Comparison of ENCODE assay signal across 8 cellular contexts in the genomic region with DNA sequence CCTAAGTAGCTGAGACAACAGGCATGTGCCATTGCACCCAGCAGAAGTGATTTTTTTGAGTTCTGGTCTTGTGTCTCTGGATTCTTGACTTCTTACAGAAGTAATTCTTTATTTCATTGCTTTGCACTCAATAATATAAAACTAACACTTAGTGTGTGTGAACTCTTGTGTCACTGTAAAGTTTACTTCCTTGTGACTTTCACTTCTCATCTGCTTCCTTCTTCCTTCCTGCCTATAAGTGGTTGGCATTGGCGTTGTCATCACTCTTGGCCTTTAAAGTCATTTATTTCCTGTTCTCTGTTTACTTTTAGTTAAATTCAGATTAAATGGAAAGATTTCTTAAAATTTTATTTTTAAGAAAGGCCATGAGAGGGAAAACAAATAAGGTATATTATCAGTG.
A peak's percentile ranks its signal among the peaks of the same experiment; 100 is the strongest.
DNase-seq lines count a peak whose midpoint lies in the region; ATAC-seq and TF ChIP-seq lines count a peak whose summit lies in the region.
"Not testable (repeated sequence)": the region's sequence is repeated elsewhere in the genome, so short reads cannot be mapped to it uniquely, and the experiment has no call there.

No MANE protein-coding gene starts in this region.

- H3K4me1 Mint-ChIP-seq in CD8-positive, alpha-beta memory T cell: peaks cover 18 to 45% (median 29%) of the 10 kb centered on the region in 3 donors
- H3K4me1 Mint-ChIP-seq in activated CD8-positive, alpha-beta T cell treated with anti-CD3 and anti-CD28 coated beads for 36 hours (ENCODE audit: low read depth): peaks cover 12% of the 10 kb centered on the region
- H3K4me1 Mint-ChIP-seq in activated naive CD8-positive, alpha-beta T cell (ENCODE audit: low read depth): peaks cover 35% of the 10 kb centered on the region
- peaks cover 5 to 11% of the 10 kb centered on the region in 2 donors for H3K4me1 Mint-ChIP-seq in effector memory CD8-positive, alpha-beta T cell (ENCODE audit: low read depth in 2 of 2)
- H3K4me1 Mint-ChIP-seq in naive thymus-derived CD4-positive, alpha-beta T cell: peaks cover 5 to 45% (median 34%) of the 10 kb centered on the region in 7 donors
- peaks cover 4 to 10% of the 10 kb centered on the region in 2 donors for H3K4me1 Mint-ChIP-seq in stimulated activated naive B cell treated with anti-CD40 and anti-IgM and Interleukin-4, amounts not matched to agents 10 μg/mL and 1 μg/mL and 100 μg/mL, for 72 hours

- peak overlapping the region in 2 of 7 donors; percentile 3 to 29 for H3K4me3 Mint-ChIP-seq in CD8-positive, alpha-beta memory T cell
- not testable (repeated sequence) for H3K4me3 Mint-ChIP-seq in activated CD8-positive, alpha-beta T cell treated with anti-CD3 and anti-CD28 coated beads for 36 hours; activated naive CD8-positive, alpha-beta T cell; stimulated activated naive B cell treated with anti-CD40 and anti-IgM and Interleukin-4, amounts not matched to agents 10 μg/mL and 1 μg/mL and 100 μg/mL, for 72 hours
- peak overlapping the region in 1 of 2 donors; percentile 50 for H3K4me3 Mint-ChIP-seq in effector memory CD8-positive, alpha-beta T cell
- peak overlapping the region in 5 of 10 donors; percentile 23 to 68 (median 36) for H3K4me3 Mint-ChIP-seq in naive thymus-derived CD4-positive, alpha-beta T cell

- H3K9ac ChIP-seq in BLaER1 treated with 17β-estradiol and CSF1 and Interleukin-3, amounts not matched to agents 10 nM and 100 nM: not testable (repeated sequence)

- not testable (repeated sequence) for H3K27me3 ChIP-seq in BLaER1 treated with 17β-estradiol and CSF1 and Interleukin-3, amounts not matched to agents 10 nM and 100 nM; CD8-positive, alpha-beta memory T cell (ENCODE audit: insufficient read depth, low read length, poor library complexity, severe bottlenecking); naive thymus-derived CD4-positive, alpha-beta T cell (ENCODE audit: control insufficient read depth in 2 of 2, insufficient read depth in 2 of 2, low read length in 2 of 2)

- ATAC-seq in activated CD8-positive, alpha-beta T cell treated with anti-CD3 and anti-CD28 coated beads for 36 hours: peak; percentile 58
- peak; percentile 56 for ATAC-seq in effector memory CD8-positive, alpha-beta T cell (replicated peaks)
- peak; percentile 92 for ATAC-seq in left colon
- ATAC-seq in naive thymus-derived CD4-positive, alpha-beta T cell: peak; percentile 60
- ATAC-seq in stimulated activated naive B cell treated with anti-CD40 and anti-IgM and Interleukin-4, amounts not matched to agents 10 μg/mL and 1 μg/mL and 100 μg/mL, for 72 hours (replicated peaks): peak; percentile 34 to 48

- peaks cover 62 to 100% (median 87%) of the 10 kb centered on the region in 11 experiments; a peak in 21 of 22 replicates for H4K20me1 ChIP-seq in BLaER1 treated with 17β-estradiol and CSF1 and Interleukin-3, amounts not matched to agents 10 nM and 100 nM

- not testable (repeated sequence) for H3K4me3 ChIP-seq in BLaER1 treated with 17β-estradiol and CSF1 and Interleukin-3, amounts not matched to agents 10 nM and 100 nM; CD8-positive, alpha-beta memory T cell (ENCODE audit: low read length); naive thymus-derived CD4-positive, alpha-beta T cell (ENCODE audit: low read length)

- CTCF ChIA-PET in CD8-positive, alpha-beta memory T cell (lab: Charles Lee); activated CD8-positive, alpha-beta T cell treated with anti-CD3 and anti-CD28 coated beads for 36 hours (lab: Charles Lee): not testable (repeated sequence)
- CTCF ChIA-PET in naive thymus-derived CD4-positive, alpha-beta T cell (lab: Charles Lee): interaction anchor here (0.6 kb wide), 1 partner anchor 71 kb away, joined by 7 read pairs; no protein-coding TSS in a partner anchor

- not testable (repeated sequence) for TF ChIP-seq CTCF in activated CD8-positive, alpha-beta T cell treated with anti-CD3 and anti-CD28 coated beads for 36 hours (IDR thresholded peaks at IDR 0.05)

- peaks cover 4 to 10% (median 8%) of the 10 kb centered on the region in 10 experiments; a peak in 14 of 20 replicates for H3K4me1 ChIP-seq in BLaER1 treated with 17β-estradiol and CSF1 and Interleukin-3, amounts not matched to agents 10 nM and 100 nM
- not testable (repeated sequence) for H3K4me1 ChIP-seq in CD8-positive, alpha-beta memory T cell (ENCODE audit: insufficient read depth, low read length); naive thymus-derived CD4-positive, alpha-beta T cell (ENCODE audit: control insufficient read depth in 2 of 2, insufficient read depth in 2 of 2, low read length in 2 of 2)

- not testable (repeated sequence) for H3K27me3 Mint-ChIP-seq in CD8-positive, alpha-beta memory T cell; activated CD8-positive, alpha-beta T cell treated with anti-CD3 and anti-CD28 coated beads for 36 hours; activated naive CD8-positive, alpha-beta T cell; effector memory CD8-positive, alpha-beta T cell; naive thymus-derived CD4-positive, alpha-beta T cell; stimulated activated naive B cell treated with anti-CD40 and anti-IgM and Interleukin-4, amounts not matched to agents 10 μg/mL and 1 μg/mL and 100 μg/mL, for 72 hours

- H3K27ac Mint-ChIP-seq in CD8-positive, alpha-beta memory T cell: peak overlapping the region in 5 of 8 donors; percentile 21 to 68 (median 30)
- peak overlapping the region; percentile 59 for H3K27ac Mint-ChIP-seq in activated CD8-positive, alpha-beta T cell treated with anti-CD3 and anti-CD28 coated beads for 36 hours
- H3K27ac Mint-ChIP-seq in activated naive CD8-positive, alpha-beta T cell: peak overlapping the region; percentile 50
- H3K27ac Mint-ChIP-seq in effector memory CD8-positive, alpha-beta T cell; stimulated activated naive B cell treated with anti-CD40 and anti-IgM and Interleukin-4, amounts not matched to agents 10 μg/mL and 1 μg/mL and 100 μg/mL, for 72 hours: not testable (repeated sequence)
- H3K27ac Mint-ChIP-seq in naive thymus-derived CD4-positive, alpha-beta T cell: peak overlapping the region in 4 of 9 donors; percentile 19 to 68 (median 50)

- H3K9me3 ChIP-seq in BLaER1 treated with 17β-estradiol and CSF1 and Interleukin-3, amounts not matched to agents 10 nM and 100 nM (replicated peaks in 1 of 11); CD8-positive, alpha-beta memory T cell (ENCODE audit: low read length); naive thymus-derived CD4-positive, alpha-beta T cell (ENCODE audit: control insufficient read depth in 2 of 3, low read length in 3 of 3): not testable (repeated sequence)

- not testable (repeated sequence) for H3K9me3 Mint-ChIP-seq in CD8-positive, alpha-beta memory T cell; activated CD8-positive, alpha-beta T cell treated with anti-CD3 and anti-CD28 coated beads for 36 hours; activated naive CD8-positive, alpha-beta T cell (ENCODE audit: low read depth); effector memory CD8-positive, alpha-beta T cell; naive thymus-derived CD4-positive, alpha-beta T cell; stimulated activated naive B cell treated with anti-CD40 and anti-IgM and Interleukin-4, amounts not matched to agents 10 μg/mL and 1 μg/mL and 100 μg/mL, for 72 hours

- peaks cover 72 to 99% (median 92%) of the 10 kb centered on the region in 11 experiments for H3K36me3 ChIP-seq in BLaER1 treated with 17β-estradiol and CSF1 and Interleukin-3, amounts not matched to agents 10 nM and 100 nM
- not testable (repeated sequence) for H3K36me3 ChIP-seq in CD8-positive, alpha-beta memory T cell (ENCODE audit: insufficient read depth, low read length)
- peaks cover 0 to 28% (median 0%) of the 10 kb centered on the region in 3 experiments for H3K36me3 ChIP-seq in naive thymus-derived CD4-positive, alpha-beta T cell (ENCODE audit: control insufficient read depth in 2 of 3, insufficient read depth in 3 of 3, low read length in 3 of 3)

- POLR2A ChIA-PET in CD8-positive, alpha-beta memory T cell (lab: Charles Lee); activated CD8-positive, alpha-beta T cell treated with anti-CD3 and anti-CD28 coated beads for 36 hours (lab: Charles Lee); naive thymus-derived CD4-positive, alpha-beta T cell (lab: Charles Lee): not testable (repeated sequence)

- H3K4me2 ChIP-seq in BLaER1 treated with 17β-estradiol and CSF1 and Interleukin-3, amounts not matched to agents 10 nM and 100 nM: peak overlapping the region in 9 of 11 experiments; percentile 5 to 47 (median 29); a peak in 9 of 22 replicates

- not testable (repeated sequence) for DNase-seq in CD8-positive, alpha-beta memory T cell; activated CD8-positive, alpha-beta T cell treated with anti-CD3 and anti-CD28 coated beads for 36 hours; effector memory CD8-positive, alpha-beta T cell; left colon; naive thymus-derived CD4-positive, alpha-beta T cell; stimulated activated naive B cell treated with anti-CD40 and anti-IgM and Interleukin-4, amounts not matched to agents 10 μg/mL and 1 μg/mL and 100 μg/mL, for 72 hours

- not testable (repeated sequence) for H3K27ac ChIP-seq in BLaER1 treated with 17β-estradiol and CSF1 and Interleukin-3, amounts not matched to agents 10 nM and 100 nM; CD8-positive, alpha-beta memory T cell (ENCODE audit: low read depth, low read length); naive thymus-derived CD4-positive, alpha-beta T cell (ENCODE audit: low read depth, low read length)

- H3K36me3 Mint-ChIP-seq in CD8-positive, alpha-beta memory T cell: peaks cover 0 to 69% (median 8%) of the 10 kb centered on the region in 3 donors
- peaks cover 25% of the 10 kb centered on the region for H3K36me3 Mint-ChIP-seq in activated CD8-positive, alpha-beta T cell treated with anti-CD3 and anti-CD28 coated beads for 36 hours (ENCODE audit: low read depth)
- H3K36me3 Mint-ChIP-seq in activated naive CD8-positive, alpha-beta T cell: not testable (repeated sequence)
- peaks cover 81% of the 10 kb centered on the region for H3K36me3 Mint-ChIP-seq in effector memory CD8-positive, alpha-beta T cell (ENCODE audit: insufficient read depth)
- H3K36me3 Mint-ChIP-seq in naive thymus-derived CD4-positive, alpha-beta T cell: peaks cover 0 to 31% (median 13%) of the 10 kb centered on the region in 5 donors
- H3K36me3 Mint-ChIP-seq in stimulated activated naive B cell treated with anti-CD40 and anti-IgM and Interleukin-4, amounts not matched to agents 10 μg/mL and 1 μg/mL and 100 μg/mL, for 72 hours: peaks cover 16 to 29% of the 10 kb centered on the region in 2 donors

- intact Hi-C loops in activated CD8-positive, alpha-beta T cell treated with anti-CD3 and anti-CD28 coated beads for 36 hours (cut with micrococcal nuclease); left colon (cut with DNase I, micrococcal nuclease); naive thymus-derived CD4-positive, alpha-beta T cell (cut with micrococcal nuclease): not testable (repeated sequence)

Comparison
In these comparisons a context has a peak if more than half of its experiments do, and no peak if none do; other contexts are left out.
1. ATAC-seq: peak in every context shown above with its lines; median percentile 92 in left colon; 60 in naive thymus-derived CD4-positive, alpha-beta T cell; 58 in activated CD8-positive, alpha-beta T cell treated with anti-CD3 and anti-CD28 coated beads for 36 hours; 56 in effector memory CD8-positive, alpha-beta T cell; 41 in stimulated activated naive B cell treated with anti-CD40 and anti-IgM and Interleukin-4, amounts not matched to agents 10 μg/mL and 1 μg/mL and 100 μg/mL, for 72 hours.